27 cellular contexts compared by ENCODE assay signal in the genomic region with DNA sequence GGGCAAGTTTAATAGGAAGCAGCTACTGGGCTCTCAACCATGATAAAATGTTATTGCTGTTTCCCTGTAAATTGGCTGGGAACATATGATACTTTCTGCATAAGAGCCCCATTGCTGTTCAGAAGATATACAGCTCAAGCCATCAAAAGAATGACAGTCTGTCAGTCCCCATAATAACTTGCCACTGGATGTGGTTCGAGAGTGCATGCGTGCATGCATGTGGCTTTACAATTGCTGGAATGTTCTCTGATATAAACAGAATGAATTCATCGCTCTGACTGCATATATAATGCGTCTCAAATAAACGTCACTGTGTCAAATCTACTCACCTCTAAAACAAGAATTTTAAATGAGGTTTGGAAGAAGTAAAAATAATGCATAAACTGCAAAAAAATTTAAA.
"Had no signal": no experiment of that assay in that cellular context is flagged by ENCODE, and none has a peak within 500 bp of the region (broad histone marks: within the 10 kb centered on the region; RNA-seq: fewer than 3 reads in every experiment).

No MANE protein-coding gene starts in this region.

- H3K27me3 ChIP-seq: ascending aorta, body of pancreas, breast epithelium had no signal

- H3K9ac ChIP-seq: KMS-11 had no signal

- H3K4me3 ChIP-seq: ascending aorta, body of pancreas, breast epithelium, PC-9 had no signal

- H3K36me3 ChIP-seq: WERI-Rb-1 had no signal

- DNase-seq: activated CD4-positive, alpha-beta memory T cell treated with anti-CD3 and anti-CD28 coated beads, Interleukin-2, amount 10 ng/mL, durations not matched to agents 7 days and 5 days; activated CD4-positive, alpha-beta T cell treated with anti-CD3 and anti-CD28 coated beads for 1 hour; activated CD4-positive, alpha-beta T cell treated with anti-CD3 and anti-CD28 coated beads for 48 hours; activated CD4-positive, CD25-positive, alpha-beta regulatory T cell; activated gamma-delta T cell; activated naive CD4-positive, alpha-beta T cell treated with Interleukin-2 at 50 U/mL for 16 hours; activated naive CD8-positive, alpha-beta T cell treated with anti-CD3 and anti-CD28 coated beads, Interleukin-2, amount 10 ng/mL, durations not matched to agents 7 days and 5 days; activated T-cell treated with anti-CD3 and anti-CD28 coated beads, Interleukin-2, amount 50 U/mL, for 1 hour; activated T-cell treated with anti-CD3 and anti-CD28 coated beads, Interleukin-2, amount 50 U/mL, for 72 hours; amygdala; body of pancreas; MM.1S; NCI-H1092 treated with DMSO at 0.1 percent for 48 hours; NCI-H2081; NCI-H2171; NCI-H510A; NCI-H748 treated with DMSO at 0.1 percent for 48 hours; PC-9; SIG-M5; T-cell; T-helper 17 cell; WERI-Rb-1 had no signal

- H3K4me1 ChIP-seq: ascending aorta, body of pancreas, breast epithelium had no signal

- FAIRE-seq: RCC 7860 had no signal

- H3K27ac ChIP-seq: ascending aorta, body of pancreas, breast epithelium, KMS-11, PC-9, RWPE1, WERI-Rb-1 had no signal

- H3K9me3 ChIP-seq: ascending aorta, breast epithelium had no signal
